9 cellular contexts compared by ENCODE assay signal in the genomic region with DNA sequence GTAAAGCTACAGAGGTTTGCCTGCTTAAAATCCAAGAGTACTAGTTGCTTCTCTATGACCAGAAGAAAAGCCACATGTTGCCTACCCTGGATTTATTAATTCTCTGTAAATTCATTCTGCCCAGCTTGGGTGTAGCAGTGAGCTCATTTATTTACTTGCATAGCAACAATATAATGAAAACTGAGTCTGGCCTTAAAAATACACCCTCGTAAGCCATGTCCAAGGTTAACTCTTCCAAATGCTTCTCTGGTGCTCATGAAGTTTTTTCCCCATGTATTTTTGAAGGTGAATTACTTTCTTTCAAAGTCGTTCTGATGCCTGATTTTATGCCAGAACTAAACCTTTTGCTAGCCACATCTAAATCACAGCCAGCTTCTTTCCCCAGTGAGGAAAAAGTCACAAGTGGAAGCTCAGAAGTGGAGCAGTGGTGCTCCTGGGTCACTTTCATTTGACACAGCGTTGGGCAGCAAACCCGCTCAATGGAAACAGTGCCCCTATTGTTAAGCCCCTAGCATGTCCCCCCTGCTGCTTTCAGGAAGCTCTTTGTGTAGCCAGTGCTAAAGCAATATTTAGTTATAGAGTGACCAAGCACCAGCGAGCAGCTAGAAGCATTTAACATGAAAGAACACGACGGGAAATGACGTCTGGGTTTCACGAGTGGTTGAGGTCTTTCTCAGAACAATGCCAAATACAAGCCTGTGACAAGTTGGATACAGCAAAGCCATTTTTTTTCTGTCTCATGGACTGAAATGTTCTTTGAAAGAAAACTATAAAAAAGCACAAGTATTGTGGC. TPM values are rescaled to one million over a fixed set of nuclear protein-coding genes. Genes with fewer than 3 reads are reported as not detected.
DNase-seq lines count a peak whose midpoint lies in the region; ATAC-seq and TF ChIP-seq lines count a peak whose summit lies in the region.
"Had no signal": no experiment of that assay in that cellular context is flagged by ENCODE, and none has a peak within 500 bp of the region (broad histone marks: within the 10 kb centered on the region; RNA-seq: fewer than 3 reads in every experiment).

No MANE protein-coding gene starts in this region.

- H3K4me1 Mint-ChIP-seq in activated naive CD8-positive, alpha-beta T cell (ENCODE audit: low read depth), result peaks cover 48% of the 10 kb centered on the region
- H3K4me1 Mint-ChIP-seq in immature natural killer cell, result peaks cover 88 to 93% of the 10 kb centered on the region in 2 donors
- peaks cover 73% of the 10 kb centered on the region for H3K4me1 Mint-ChIP-seq in stimulated activated naive CD8-positive, alpha-beta T cell treated with anti-CD3 and anti-CD28 coated beads, Interleukin-15, amount 100 ng/mL, for 72 hours

- H3K4me3 Mint-ChIP-seq in activated naive CD8-positive, alpha-beta T cell, result no peak overlapping the region
- peak overlapping the region; percentile 79 to 88 (median 84) for H3K4me3 Mint-ChIP-seq in immature natural killer cell
- peak overlapping the region; percentile 68 to 72 for H3K4me3 Mint-ChIP-seq in stimulated activated naive CD8-positive, alpha-beta T cell treated with anti-CD3 and anti-CD28 coated beads, Interleukin-15, amount 100 ng/mL, for 72 hours

- no peaks in the 10 kb centered on the region for H3K27me3 Mint-ChIP-seq in activated naive CD8-positive, alpha-beta T cell
- H3K27me3 Mint-ChIP-seq in immature natural killer cell (ENCODE audit: low read depth in 3 of 3), result peaks cover 2% of the 10 kb centered on the region in 3 donors
- no peaks in the 10 kb centered on the region for H3K27me3 Mint-ChIP-seq in stimulated activated naive CD8-positive, alpha-beta T cell treated with anti-CD3 and anti-CD28 coated beads, Interleukin-15, amount 100 ng/mL, for 72 hours

- peaks cover 37% of the 10 kb centered on the region for H3K36me3 Mint-ChIP-seq in activated naive CD8-positive, alpha-beta T cell
- H3K36me3 Mint-ChIP-seq in immature natural killer cell, result peaks cover 27 to 51% (median 31%) of the 10 kb centered on the region in 3 donors

- DNase-seq in NK-92 treated with Interleukin-12 subunit alpha and Interleukin-12 subunit beta, amount 100 ng/mL, for 24 hours (lab: John Stamatoyannopoulos, UW), result peak; percentile 46
- no peak for DNase-seq in NK-92 (lab: John Stamatoyannopoulos, UW; ENCODE audit: unreplicated experiment)
- DNase-seq in immature natural killer cell, result peak; percentile 77 to 80 (median 80)
- peak in 1 of 2 donors; percentile 37 for DNase-seq in stimulated activated naive CD8-positive, alpha-beta T cell treated with anti-CD3 and anti-CD28 coated beads, Interleukin-15, amount 100 ng/mL, for 72 hours
- DNase-seq in SHP77 (lab: John Stamatoyannopoulos, UW), result no peak
- no peak for DNase-seq in middle frontal gyrus (ENCODE audit: extremely low spot score, low spot score)
- no peak for DNase-seq in omental fat pad (ENCODE audit: low spot score)
- DNase-seq: T1000 had no signal

- peak; percentile 75 for ATAC-seq in stimulated activated naive CD8-positive, alpha-beta T cell treated with anti-CD3 and anti-CD28 coated beads, Interleukin-15, amount 100 ng/mL, for 72 hours
- no peak for ATAC-seq in omental fat pad (ENCODE audit: low FRiP score)

- no peak for TF ChIP-seq CTCF in omental fat pad (IDR thresholded peaks at IDR 0.05)

- no peaks in the 10 kb centered on the region for H3K9me3 Mint-ChIP-seq in activated naive CD8-positive, alpha-beta T cell (ENCODE audit: low read depth)
- no peaks in the 10 kb centered on the region for H3K9me3 Mint-ChIP-seq in immature natural killer cell
- H3K9me3 Mint-ChIP-seq in stimulated activated naive CD8-positive, alpha-beta T cell treated with anti-CD3 and anti-CD28 coated beads, Interleukin-15, amount 100 ng/mL, for 72 hours, result no peaks in the 10 kb centered on the region

- peak overlapping the region; percentile 11 for H3K27ac Mint-ChIP-seq in activated naive CD8-positive, alpha-beta T cell
- peak overlapping the region; percentile 98 to 100 (median 99) for H3K27ac Mint-ChIP-seq in immature natural killer cell
- H3K27ac Mint-ChIP-seq in stimulated activated naive CD8-positive, alpha-beta T cell treated with anti-CD3 and anti-CD28 coated beads, Interleukin-15, amount 100 ng/mL, for 72 hours, result peak overlapping the region; percentile 84 to 96

RNA-seq across cellular contexts. Expression of a gene that starts 29.8 kb away (rescaled TPM):
- polyA plus RNA-seq in immature natural killer cell, result 10 to 100 TPM; 26.2 to 73.6 (median 27.6) TPM
- 100 to 1,000 TPM in 2 of 4 donors, 10 to 100 TPM in 2; 77.2 to 196 (median 106) TPM for total RNA-seq in omental fat pad

Comparison
In these comparisons a context has a peak if more than half of its experiments do, and no peak if none do; other contexts are left out.
1. DNase-seq: peak in NK-92 treated with Interleukin-12 subunit alpha and Interleukin-12 subunit beta, amount 100 ng/mL, for 24 hours (single experiment) and immature natural killer cell (3 of 3); none in NK-92 (single experiment), SHP77 (0 of 2), middle frontal gyrus (single experiment) and omental fat pad (single experiment).
2. H3K27ac Mint-ChIP-seq: peak in every context shown above with its lines; median percentile 99 in immature natural killer cell; 90 in stimulated activated naive CD8-positive, alpha-beta T cell treated with anti-CD3 and anti-CD28 coated beads, Interleukin-15, amount 100 ng/mL, for 72 hours; 11 in activated naive CD8-positive, alpha-beta T cell.